1 cellular context compared by ENCODE assay signal in genomic region chr14:40616579-40616978, GRCh38.
TF ChIP-seq lines count a peak whose summit lies in the region.

No MANE protein-coding gene starts in this region.

TF ChIP-seq in H1, 55 proteins besides CTCF, POLR2A, EP300 and RAD21:
- no peak for TF ChIP-seq SP4 (IDR thresholded peaks at IDR 0.05; ENCODE audit: low read length)
- TF ChIP-seq CHD7 (IDR thresholded peaks at IDR 0.05; ENCODE audit: insufficient replicate concordance, low read length) = peak; percentile 49
- peak; percentile 52 for TF ChIP-seq NANOG (IDR thresholded peaks at IDR 0.05; ENCODE audit: insufficient read depth, low read depth, low read length, poor library complexity, severe bottlenecking)
